16 cellular contexts compared by ENCODE assay signal in the genomic region with DNA sequence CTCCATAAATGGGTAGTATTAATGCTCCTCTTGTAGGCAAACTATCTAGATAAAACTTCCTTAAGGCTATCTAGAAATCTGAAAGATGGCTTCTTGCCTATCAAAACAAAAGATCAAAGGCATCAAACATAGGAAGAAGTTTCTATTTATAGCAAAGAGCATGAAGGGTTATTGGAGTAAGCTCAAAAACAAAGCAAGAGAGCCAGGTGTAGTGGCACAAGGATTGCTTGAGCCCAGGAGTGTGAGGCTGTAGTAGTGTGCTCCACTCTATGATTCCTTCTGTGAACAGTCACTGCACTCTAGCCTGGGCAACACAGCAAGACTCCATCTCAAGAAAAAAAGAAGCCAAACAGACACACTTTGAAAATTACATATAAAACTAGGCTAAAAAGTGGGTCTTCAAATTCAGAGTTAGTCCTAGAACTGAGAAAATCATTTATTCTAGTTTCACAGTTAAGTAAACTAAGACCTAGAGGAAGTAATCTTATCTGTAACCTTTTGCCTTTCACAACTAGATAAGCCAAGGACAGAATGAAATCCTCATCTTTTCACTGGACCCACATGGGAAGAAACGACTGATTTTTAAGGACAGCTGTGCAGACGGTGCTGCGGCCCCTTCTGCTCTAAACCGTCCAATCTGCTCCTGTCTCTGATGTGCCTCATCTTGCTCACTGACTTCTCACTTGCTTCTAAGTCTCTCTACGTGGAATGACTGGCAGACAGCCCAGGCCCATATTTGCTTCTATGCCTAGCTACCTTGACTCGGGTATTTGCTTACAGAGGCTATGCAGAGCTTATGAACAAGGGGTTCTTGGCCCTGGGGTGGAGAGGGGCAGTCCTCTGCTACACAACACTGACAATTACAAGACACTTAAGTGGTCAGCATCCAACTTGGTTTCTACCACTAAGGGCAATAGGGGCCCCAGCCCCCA. TPM values are rescaled to one million over a fixed set of nuclear protein-coding genes. Genes with fewer than 3 reads are reported as not detected.
DNase-seq lines count a peak whose midpoint lies in the region; ATAC-seq and TF ChIP-seq lines count a peak whose summit lies in the region.
"Had no signal": no experiment of that assay in that cellular context is flagged by ENCODE, and none has a peak within 500 bp of the region (broad histone marks: within the 10 kb centered on the region; RNA-seq: fewer than 3 reads in every experiment).

No MANE protein-coding gene starts in this region.

- intact Hi-C loops in activated T-helper 2 cell treated with anti-CD3 and anti-CD28 coated beads, Interferon-gamma antibody, Interleukin-2, Interleukin-4, amounts not matched to agents 10 μg/mL and 5 μg/mL and 100 μg/mL, durations not matched to agents 14 hours and 24 hours and 36 hours (cut with micrococcal nuclease) = loop anchor here (5.0 kb wide), 2 partner anchors 43 to 198 kb away; no protein-coding TSS in a partner anchor
- intact Hi-C loops in mucosa of descending colon (cut with DNase I, micrococcal nuclease) = loop anchor here in 1 of 2 donors (5.0 kb wide), 1 partner anchor 48 kb away; a partner anchor contains a TSS
- intact Hi-C loops in upper lobe of right lung (cut with DNase I) = no loop called here

- in situ Hi-C loops in brain microvascular endothelial cell (cut with HindIII; ENCODE audit: low pct_ligation_motif_present, low sequenced_read_pairs) = no loop called here

- peak overlapping the region; percentile 40 for H3K4me3 Mint-ChIP-seq in activated naive CD8-positive, alpha-beta T cell
- no peak overlapping the region for H3K4me3 Mint-ChIP-seq in activated naive CD8-positive, alpha-beta T cell treated with anti-CD3 and anti-CD28 coated beads, Interleukin-2, amount 50 U/mL, for 24 hours
- no peak overlapping the region for H3K4me3 Mint-ChIP-seq in activated T-helper 2 cell treated with anti-CD3 and anti-CD28 coated beads, Interferon-gamma antibody, Interleukin-2, Interleukin-4, amounts not matched to agents 10 μg/mL and 5 μg/mL and 100 μg/mL, durations not matched to agents 14 hours and 24 hours and 36 hours (ENCODE audit: low read depth)
- H3K4me3 Mint-ChIP-seq: B cell; natural killer cell treated with Interleukin-12 subunit alpha and Interleukin-12 subunit beta and Interleukin-15 and Interleukin-18, amount 100 ng/mL, for 72 hours had no signal

- H3K4me1 ChIP-seq in mucosa of descending colon (ENCODE audit: low read depth) (peaks cover 35% of the 10 kb centered on the region), upper lobe of right lung (peaks cover 31% of the 10 kb centered on the region)

- peaks cover 17% of the 10 kb centered on the region for H3K36me3 Mint-ChIP-seq in activated naive CD8-positive, alpha-beta T cell
- peaks cover 35% of the 10 kb centered on the region for H3K36me3 Mint-ChIP-seq in activated naive CD8-positive, alpha-beta T cell treated with anti-CD3 and anti-CD28 coated beads, Interleukin-2, amount 50 U/mL, for 24 hours (ENCODE audit: low read depth)
- peaks cover 50% of the 10 kb centered on the region for H3K36me3 Mint-ChIP-seq in activated T-helper 2 cell treated with anti-CD3 and anti-CD28 coated beads, Interferon-gamma antibody, Interleukin-2, Interleukin-4, amounts not matched to agents 10 μg/mL and 5 μg/mL and 100 μg/mL, durations not matched to agents 14 hours and 24 hours and 36 hours (ENCODE audit: low read depth)
- H3K36me3 Mint-ChIP-seq: natural killer cell treated with Interleukin-12 subunit alpha and Interleukin-12 subunit beta and Interleukin-15 and Interleukin-18, amount 100 ng/mL, for 72 hours had no signal

- no peak for TF ChIP-seq CTCF in mucosa of descending colon (IDR thresholded peaks at IDR 0.05)
- TF ChIP-seq CTCF in upper lobe of right lung (IDR thresholded peaks at IDR 0.05) = no peak
- TF ChIP-seq CTCF in brain microvascular endothelial cell (IDR thresholded peaks at IDR 0.05; ENCODE audit: low read depth, low read length, missing control alignments) = no peak

- no peaks in the 10 kb centered on the region for H3K27me3 Mint-ChIP-seq in activated naive CD8-positive, alpha-beta T cell
- H3K27me3 Mint-ChIP-seq in activated naive CD8-positive, alpha-beta T cell treated with anti-CD3 and anti-CD28 coated beads, Interleukin-2, amount 50 U/mL, for 24 hours = no peaks in the 10 kb centered on the region
- no peaks in the 10 kb centered on the region for H3K27me3 Mint-ChIP-seq in activated T-helper 2 cell treated with anti-CD3 and anti-CD28 coated beads, Interferon-gamma antibody, Interleukin-2, Interleukin-4, amounts not matched to agents 10 μg/mL and 5 μg/mL and 100 μg/mL, durations not matched to agents 14 hours and 24 hours and 36 hours (ENCODE audit: low read depth)
- H3K27me3 Mint-ChIP-seq: B cell; natural killer cell treated with Interleukin-12 subunit alpha and Interleukin-12 subunit beta and Interleukin-15 and Interleukin-18, amount 100 ng/mL, for 72 hours had no signal

- H3K36me3 ChIP-seq in mucosa of descending colon (ENCODE audit: low read depth) (peaks cover 3% of the 10 kb centered on the region), upper lobe of right lung (peaks cover 45% of the 10 kb centered on the region), brain microvascular endothelial cell (replicated peaks) (peaks cover 42% of the 10 kb centered on the region)

- H3K27me3 ChIP-seq in upper lobe of right lung (no peaks in the 10 kb centered on the region), brain microvascular endothelial cell (replicated peaks) (no peaks in the 10 kb centered on the region)
- H3K27me3 ChIP-seq: Peyer's patch had no signal

- H3K4me3 ChIP-seq in mucosa of descending colon = no peak overlapping the region
- no peak overlapping the region for H3K4me3 ChIP-seq in upper lobe of right lung
- H3K4me3 ChIP-seq in brain microvascular endothelial cell (ENCODE audit: low read depth, low read length) = no peak overlapping the region
- H3K4me3 ChIP-seq: Peyer's patch had no signal

- peaks cover 34% of the 10 kb centered on the region for H3K4me1 Mint-ChIP-seq in activated naive CD8-positive, alpha-beta T cell (ENCODE audit: low read depth)
- H3K4me1 Mint-ChIP-seq in activated naive CD8-positive, alpha-beta T cell treated with anti-CD3 and anti-CD28 coated beads, Interleukin-2, amount 50 U/mL, for 24 hours = peaks cover 30% of the 10 kb centered on the region
- H3K4me1 Mint-ChIP-seq in activated T-helper 2 cell treated with anti-CD3 and anti-CD28 coated beads, Interferon-gamma antibody, Interleukin-2, Interleukin-4, amounts not matched to agents 10 μg/mL and 5 μg/mL and 100 μg/mL, durations not matched to agents 14 hours and 24 hours and 36 hours (ENCODE audit: low read depth) = peaks cover 46% of the 10 kb centered on the region
- H3K4me1 Mint-ChIP-seq: B cell had no signal

- H3K27ac Mint-ChIP-seq in activated naive CD8-positive, alpha-beta T cell = no peak overlapping the region
- H3K27ac Mint-ChIP-seq in activated naive CD8-positive, alpha-beta T cell treated with anti-CD3 and anti-CD28 coated beads, Interleukin-2, amount 50 U/mL, for 24 hours = no peak overlapping the region
- peak overlapping the region; percentile 50 for H3K27ac Mint-ChIP-seq in activated T-helper 2 cell treated with anti-CD3 and anti-CD28 coated beads, Interferon-gamma antibody, Interleukin-2, Interleukin-4, amounts not matched to agents 10 μg/mL and 5 μg/mL and 100 μg/mL, durations not matched to agents 14 hours and 24 hours and 36 hours
- H3K27ac Mint-ChIP-seq: B cell had no signal

- no peaks in the 10 kb centered on the region for H3K9me3 ChIP-seq in mucosa of descending colon
- no peaks in the 10 kb centered on the region for H3K9me3 ChIP-seq in upper lobe of right lung
- H3K9me3 ChIP-seq: Peyer's patch had no signal

- H3K9me3 Mint-ChIP-seq in activated naive CD8-positive, alpha-beta T cell (ENCODE audit: low read depth) = no peaks in the 10 kb centered on the region
- H3K9me3 Mint-ChIP-seq in activated naive CD8-positive, alpha-beta T cell treated with anti-CD3 and anti-CD28 coated beads, Interleukin-2, amount 50 U/mL, for 24 hours = peaks cover 4% of the 10 kb centered on the region
- H3K9me3 Mint-ChIP-seq in activated T-helper 2 cell treated with anti-CD3 and anti-CD28 coated beads, Interferon-gamma antibody, Interleukin-2, Interleukin-4, amounts not matched to agents 10 μg/mL and 5 μg/mL and 100 μg/mL, durations not matched to agents 14 hours and 24 hours and 36 hours = no peaks in the 10 kb centered on the region
- H3K9me3 Mint-ChIP-seq: natural killer cell treated with Interleukin-12 subunit alpha and Interleukin-12 subunit beta and Interleukin-15 and Interleukin-18, amount 100 ng/mL, for 72 hours had no signal

- DNase-seq in activated naive CD8-positive, alpha-beta T cell treated with anti-CD3 and anti-CD28 coated beads, Interleukin-2, amount 50 U/mL, for 24 hours = no peak
- no peak for DNase-seq in activated T-helper 2 cell treated with anti-CD3 and anti-CD28 coated beads, Interferon-gamma antibody, Interleukin-2, Interleukin-4, amounts not matched to agents 10 μg/mL and 5 μg/mL and 100 μg/mL, durations not matched to agents 14 hours and 24 hours and 36 hours (ENCODE audit: low spot score)
- peak in 2 of 3 donors; percentile 45 to 68 for DNase-seq in mucosa of descending colon
- DNase-seq in upper lobe of right lung = no peak
- DNase-seq in brain microvascular endothelial cell = no peak
- DNase-seq: activated T-cell treated with anti-CD3 and anti-CD28 coated beads, Interleukin-2, amount 50 U/mL, for 1 hour; central memory CD4-positive, alpha-beta T cell; GDM1; MM.1S; Peyer's patch; small intestine had no signal

- no peak for ATAC-seq in activated naive CD8-positive, alpha-beta T cell treated with anti-CD3 and anti-CD28 coated beads, Interleukin-2, amount 50 U/mL, for 24 hours
- ATAC-seq in mucosa of descending colon = peak; percentile 54
- peak; percentile 57 for ATAC-seq in upper lobe of right lung
- no peak for ATAC-seq in HG03571 (IDR thresholded peaks at IDR 0.05; ENCODE audit: unreplicated experiment)
- ATAC-seq in GM21423 (IDR thresholded peaks at IDR 0.05; ENCODE audit: unreplicated experiment) = no peak
- ATAC-seq: natural killer cell treated with Interleukin-12 subunit alpha and Interleukin-12 subunit beta and Interleukin-15 and Interleukin-18, amount 100 ng/mL, for 72 hours had no signal

- H3K27ac ChIP-seq in upper lobe of right lung (no peak overlapping the region), brain microvascular endothelial cell (no peak overlapping the region)

RNA-seq across cellular contexts. Expression of a gene that starts 50.0 kb away (rescaled TPM):
- 62.4 and 64.2 TPM in 2 replicates for total RNA-seq in activated T-helper 2 cell treated with anti-CD3 and anti-CD28 coated beads, Interferon-gamma antibody, Interleukin-2, Interleukin-4, amounts not matched to agents 10 μg/mL and 5 μg/mL and 100 μg/mL, durations not matched to agents 14 hours and 24 hours and 36 hours
- total RNA-seq in mucosa of descending colon (10 to 100 TPM; 66.8 to 89.3 (median 69.0) TPM), upper lobe of right lung (63.1 TPM)

Comparison
In these comparisons a context has a peak if more than half of its experiments do, and no peak if none do; other contexts are left out.
1. ATAC-seq: peak in mucosa of descending colon (single experiment) and upper lobe of right lung (single experiment); none in activated naive CD8-positive, alpha-beta T cell treated with anti-CD3 and anti-CD28 coated beads, Interleukin-2, amount 50 U/mL, for 24 hours (single experiment), HG03571 (single experiment) and GM21423 (single experiment).
2. DNase-seq: peak in mucosa of descending colon (2 of 3); none in activated naive CD8-positive, alpha-beta T cell treated with anti-CD3 and anti-CD28 coated beads, Interleukin-2, amount 50 U/mL, for 24 hours (single experiment), activated T-helper 2 cell treated with anti-CD3 and anti-CD28 coated beads, Interferon-gamma antibody, Interleukin-2, Interleukin-4, amounts not matched to agents 10 μg/mL and 5 μg/mL and 100 μg/mL, durations not matched to agents 14 hours and 24 hours and 36 hours (single experiment), upper lobe of right lung (single experiment) and brain microvascular endothelial cell (single experiment).